Comparison of ENCODE assay signal across 10 cellular contexts in the genomic region with DNA sequence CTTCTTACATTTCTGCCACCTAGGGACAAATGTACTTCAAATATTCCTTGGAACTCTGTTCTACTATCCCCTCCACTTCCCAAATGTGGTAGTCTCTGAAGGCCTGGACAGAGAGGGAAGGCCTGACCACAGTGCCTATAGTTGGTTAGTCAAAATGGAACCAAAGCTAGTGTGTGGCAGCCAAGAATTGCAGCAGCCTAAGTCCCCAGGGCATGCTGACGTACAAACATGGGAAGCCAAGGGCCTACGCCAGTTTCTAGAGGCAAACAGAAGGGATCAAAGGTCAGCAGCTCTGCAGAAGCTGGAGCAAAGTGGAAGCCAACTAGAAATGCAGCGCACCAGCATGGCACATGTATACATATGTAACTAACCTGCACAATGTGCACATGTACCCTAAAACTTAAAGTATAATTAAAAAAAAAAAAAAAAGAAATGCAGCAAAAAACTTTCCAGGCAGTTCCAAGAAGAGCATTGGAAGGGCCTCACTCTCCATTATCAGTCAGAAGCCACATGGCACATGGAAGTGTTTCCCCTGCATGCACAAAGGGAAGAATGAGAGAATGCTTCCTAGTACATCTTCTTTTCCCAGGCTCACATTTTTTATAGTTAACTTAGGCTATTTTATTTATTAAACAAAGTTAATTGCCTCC. TPM values are rescaled to one million over a fixed set of nuclear protein-coding genes. Genes with fewer than 3 reads are reported as not detected.
DNase-seq lines count a peak whose midpoint lies in the region; ATAC-seq and TF ChIP-seq lines count a peak whose summit lies in the region.
"Had no signal": no experiment of that assay in that cellular context is flagged by ENCODE, and none has a peak within 500 bp of the region (broad histone marks: within the 10 kb centered on the region; RNA-seq: fewer than 3 reads in every experiment).

No MANE protein-coding gene starts in this region.

- no peak overlapping the region for H4K8ac ChIP-seq in mesendoderm (ENCODE audit: low read depth, low read length)

- H3K27ac ChIP-seq in coronary artery (peak overlapping the region; percentile 57 to 78), mesendoderm (ENCODE audit: low read depth, low read length) (no peak overlapping the region)
- H3K27ac ChIP-seq in effector memory CD4-positive, alpha-beta T cell (ENCODE audit: insufficient read depth, low read length, poor library complexity, severe bottlenecking) = no peak overlapping the region
- H3K27ac ChIP-seq: left lung had no signal

- no peak overlapping the region for H2BK5ac ChIP-seq in mesendoderm (ENCODE audit: low read length)

- no peak overlapping the region for H3K4ac ChIP-seq in mesendoderm (ENCODE audit: low read depth, low read length)

- H4K5ac ChIP-seq in mesendoderm (ENCODE audit: low read length) = no peak overlapping the region

- no peak for TF ChIP-seq CTCF in coronary artery (IDR thresholded peaks at IDR 0.05)

- H3K4me3 ChIP-seq in coronary artery = no peak overlapping the region
- H3K4me3 ChIP-seq in mesendoderm (ENCODE audit: low read length) = no peak overlapping the region
- H3K4me3 ChIP-seq in effector memory CD4-positive, alpha-beta T cell (ENCODE audit: insufficient read depth, low read depth, low read length, poor library complexity, severe bottlenecking) = no peak overlapping the region
- H3K4me3 ChIP-seq: left lung had no signal

- DNase-seq in Right ventricle myocardium inferior (ENCODE audit: missing footprints) (no peak), cardiac septum (ENCODE audit: low spot score) (no peak), coronary artery (ENCODE audit: low spot score) (peak; percentile 85), mesendoderm (no peak), T-helper 17 cell (no peak)
- DNase-seq in effector memory CD4-positive, alpha-beta T cell = no peak
- DNase-seq: activated T-cell treated with anti-CD3 and anti-CD28 coated beads, Interleukin-2, amount 50 U/mL, for 4 hours; left lung had no signal

- no peaks in the 10 kb centered on the region for H3K9me3 ChIP-seq in effector memory CD4-positive, alpha-beta T cell (ENCODE audit: control insufficient read depth, low read length)
- H3K9me3 ChIP-seq in T-helper 17 cell (ENCODE audit: control insufficient read depth, low read length, poor library complexity, severe bottlenecking) = no peaks in the 10 kb centered on the region
- H3K9me3 ChIP-seq: left lung had no signal

- no peaks in the 10 kb centered on the region for H3K36me3 Mint-ChIP-seq in T-helper 17 cell (ENCODE audit: low read depth)

- H3K56ac ChIP-seq in mesendoderm (ENCODE audit: low read length) = peak overlapping the region; percentile 9

- no peaks in the 10 kb centered on the region for H3K4me1 Mint-ChIP-seq in T-helper 17 cell

- H3K27me3 ChIP-seq in mesendoderm (ENCODE audit: insufficient read depth, low read length, poor library complexity) = no peaks in the 10 kb centered on the region
- no peaks in the 10 kb centered on the region for H3K27me3 ChIP-seq in effector memory CD4-positive, alpha-beta T cell (replicated peaks; ENCODE audit: control insufficient read depth, insufficient read depth, low read length, poor library complexity, severe bottlenecking)
- H3K27me3 ChIP-seq: left lung had no signal

- ATAC-seq in Right ventricle myocardium inferior (peak; percentile 86), HG02981 (IDR thresholded peaks at IDR 0.05; ENCODE audit: unreplicated experiment) (no peak), T-helper 17 cell (no peak), GM21381 (IDR thresholded peaks at IDR 0.05; ENCODE audit: unreplicated experiment) (no peak)
- ATAC-seq: activated T-cell treated with anti-CD3 and anti-CD28 coated beads, Interleukin-2, amount 50 U/mL, for 4 hours; left lung had no signal

- peaks cover 5% of the 10 kb centered on the region for H3K27me3 Mint-ChIP-seq in T-helper 17 cell

- H3K79me1 ChIP-seq in mesendoderm (ENCODE audit: low read length) = no peaks in the 10 kb centered on the region

- H3K4me1 ChIP-seq in mesendoderm (ENCODE audit: control insufficient read depth, low read depth, low read length) = peaks cover 9% of the 10 kb centered on the region
- no peaks in the 10 kb centered on the region for H3K4me1 ChIP-seq in effector memory CD4-positive, alpha-beta T cell (ENCODE audit: control insufficient read depth, insufficient read depth, low read length, poor library complexity, severe bottlenecking)

- H3K27ac Mint-ChIP-seq in T-helper 17 cell = no peak overlapping the region

- WGBS in mesendoderm (ENCODE audit: extremely low coverage, insufficient coverage, low lambda C conversion rate) = no CpG with 5 or more reads among the region's 3 CpGs

- H3K4me2 ChIP-seq in mesendoderm (ENCODE audit: low read length) = no peak overlapping the region

- no peaks in the 10 kb centered on the region for H3K79me2 ChIP-seq in mesendoderm (ENCODE audit: control insufficient read depth, insufficient read depth, low read length)

- H3K18ac ChIP-seq in mesendoderm (ENCODE audit: low read length) = no peak overlapping the region

- intact Hi-C loops in Right ventricle myocardium inferior (cut with DNase I) (loop anchor here (5.0 kb wide), 2 partner anchors 42 to 83 kb away; a partner anchor contains a TSS), cardiac septum (cut with DNase I) (loop anchor here (2.0 to 5.0 kb wide), 2 partner anchors 37 to 109 kb away; no protein-coding TSS in a partner anchor)

- H3K23ac ChIP-seq in mesendoderm (ENCODE audit: low read length) = no peak overlapping the region

- no peak overlapping the region for H3K9ac ChIP-seq in mesendoderm (ENCODE audit: low read length)

- no peaks in the 10 kb centered on the region for H3K36me3 ChIP-seq in mesendoderm (ENCODE audit: control insufficient read depth, insufficient read depth, low read length)
- no peaks in the 10 kb centered on the region for H3K36me3 ChIP-seq in effector memory CD4-positive, alpha-beta T cell (ENCODE audit: control insufficient read depth, insufficient read depth, low read length)
- H3K36me3 ChIP-seq: left lung had no signal

- no peak overlapping the region for H2BK120ac ChIP-seq in mesendoderm (ENCODE audit: low read depth, low read length)

- H2BK15ac ChIP-seq in mesendoderm (replicated peaks; ENCODE audit: low read depth) = no peak overlapping the region

- H3K4me3 Mint-ChIP-seq in T-helper 17 cell = no peak overlapping the region
- H3K4me3 Mint-ChIP-seq: activated T-cell treated with anti-CD3 and anti-CD28 coated beads, Interleukin-2, amount 50 U/mL, for 4 hours had no signal

- H2AK5ac ChIP-seq in mesendoderm (ENCODE audit: low read length) = no peak overlapping the region

RNA-seq across cellular contexts. Expression of a gene that starts 39.4 kb away (rescaled TPM):
- total RNA-seq in Right ventricle myocardium inferior (53.8 TPM), cardiac septum (94.9 TPM), T-helper 17 cell (10 to 100 TPM; 25.4 to 65.6 TPM)
- 33.2 TPM for polyA plus RNA-seq in mesendoderm (2013, experiment 1 of 2)
- 33.5 TPM for polyA plus RNA-seq in mesendoderm (2013, experiment 2 of 2)

Comparison
In these comparisons a context has a peak if more than half of its experiments do, and no peak if none do; other contexts are left out.
1. H3K27ac ChIP-seq: peak in coronary artery (2 of 2); none in mesendoderm (single experiment) and effector memory CD4-positive, alpha-beta T cell (single experiment).